Comparison of ENCODE assay signal across 13 cellular contexts in genomic region chr1:178160736-178161475, GRCh38.
DNase-seq lines count a peak whose midpoint lies in the region; TF ChIP-seq lines count a peak whose summit lies in the region.
"Had no signal": no experiment of that assay in that cellular context is flagged by ENCODE, and none has a peak within 500 bp of the region (broad histone marks: within the 10 kb centered on the region; RNA-seq: fewer than 3 reads in every experiment).

No MANE protein-coding gene starts in this region.

- WGBS in trophoblast cell (ENCODE audit: extremely low coverage, insufficient coverage, insufficient read length) = no CpG with 5 or more reads among the region's 6 CpGs
- WGBS in SK-N-SH (ENCODE audit: low lambda C conversion rate) = 94% methylated on average over 6 of the region's 6 CpGs

- no peak overlapping the region for H3K4ac ChIP-seq in trophoblast cell (ENCODE audit: low read depth, low read length)

- no peak for TF ChIP-seq EP300 in SK-N-SH (IDR thresholded peaks at IDR 0.05; ENCODE audit: borderline replicate concordance in 1 of 2, low read depth in 1 of 2, low read length in 1 of 2)

- H3K27ac ChIP-seq in ACC112 (ENCODE audit: low read depth, low read length) = peak overlapping the region; percentile 23
- H3K27ac ChIP-seq in trophoblast cell (ENCODE audit: low read depth, low read length) = peak overlapping the region; percentile 4
- no peak overlapping the region for H3K27ac ChIP-seq in SK-N-SH (ENCODE audit: low read depth in 2 of 2, low read length in 1 of 2)
- H3K27ac ChIP-seq: BLaER1 treated with 17β-estradiol and CSF1 and Interleukin-3, amounts not matched to agents 10 nM and 100 nM had no signal

- H3K4me3 ChIP-seq in ACC112 (ENCODE audit: low read depth, low read length) (no peak overlapping the region), trophoblast cell (ENCODE audit: low read depth, low read length) (no peak overlapping the region), SK-N-SH (ENCODE audit: low read depth in 2 of 2, low read length in 1 of 2) (no peak overlapping the region)
- H3K4me3 ChIP-seq: BLaER1 treated with 17β-estradiol and CSF1 and Interleukin-3, amounts not matched to agents 10 nM and 100 nM had no signal

- H4K91ac ChIP-seq in trophoblast cell (ENCODE audit: low read depth, low read length) = no peak overlapping the region

- H4K20me1 ChIP-seq in SK-N-SH (ENCODE audit: insufficient read depth) = 0 out of 2 replicates have a peak, but pooled peaks cover 4% of the 10 kb centered on the region

- H4K12ac ChIP-seq in trophoblast cell (ENCODE audit: low read depth, low read length) = no peak overlapping the region

- H3K18ac ChIP-seq in trophoblast cell (ENCODE audit: low read length) = no peak overlapping the region

- H3K36me3 ChIP-seq in ACC112 (ENCODE audit: insufficient read depth, low read length) = no peaks in the 10 kb centered on the region
- no peaks in the 10 kb centered on the region for H3K36me3 ChIP-seq in trophoblast cell (ENCODE audit: control insufficient read depth in 1 of 2, insufficient read depth in 2 of 2, low read length in 2 of 2)
- H3K36me3 ChIP-seq in SK-N-SH (replicated peaks in 1 of 2; ENCODE audit: control insufficient read depth in 1 of 2, insufficient read depth in 2 of 2, low read length in 1 of 2) = no peaks in the 10 kb centered on the region
- H3K36me3 ChIP-seq: BLaER1 treated with 17β-estradiol and CSF1 and Interleukin-3, amounts not matched to agents 10 nM and 100 nM had no signal

- H3K79me1 ChIP-seq in trophoblast cell (ENCODE audit: low read length) = no peaks in the 10 kb centered on the region

- H3K9me2 ChIP-seq in SK-N-SH = no peaks in the 10 kb centered on the region

- H3K9me3 ChIP-seq in trophoblast cell (ENCODE audit: insufficient read depth, low read depth, low read length) = no peaks in the 10 kb centered on the region
- no peaks in the 10 kb centered on the region for H3K9me3 ChIP-seq in SK-N-SH
- H3K9me3 ChIP-seq: BLaER1 treated with 17β-estradiol and CSF1 and Interleukin-3, amounts not matched to agents 10 nM and 100 nM had no signal

- H3K79me2 ChIP-seq in ACC112 (ENCODE audit: control insufficient read depth, insufficient read depth, low read length, unreplicated experiment) = peaks cover 69% of the 10 kb centered on the region
- H3K79me2 ChIP-seq in trophoblast cell (ENCODE audit: control insufficient read depth, insufficient read depth, low read length, poor library complexity) = no peaks in the 10 kb centered on the region
- peaks cover 71% of the 10 kb centered on the region for H3K79me2 ChIP-seq in SK-N-SH (ENCODE audit: insufficient read depth)

- no peak overlapping the region for H2AK5ac ChIP-seq in trophoblast cell (ENCODE audit: low read length)

- no peak overlapping the region for H2BK12ac ChIP-seq in trophoblast cell (ENCODE audit: low read length)

- POLR2A ChIA-PET in SK-N-SH (lab: Yijun Ruan, JAX) = no interaction called here

- no peak overlapping the region for H3K4me2 ChIP-seq in trophoblast cell (ENCODE audit: low read length)
- no peak overlapping the region for H3K4me2 ChIP-seq in SK-N-SH
- H3K4me2 ChIP-seq: BLaER1 treated with 17β-estradiol and CSF1 and Interleukin-3, amounts not matched to agents 10 nM and 100 nM had no signal

- CTCF ChIA-PET in SK-N-SH (lab: Yijun Ruan, JAX) = no interaction called here

- no peak overlapping the region for H3K9ac ChIP-seq in trophoblast cell (ENCODE audit: low read length)
- no peak overlapping the region for H3K9ac ChIP-seq in SK-N-SH
- H3K9ac ChIP-seq: BLaER1 treated with 17β-estradiol and CSF1 and Interleukin-3, amounts not matched to agents 10 nM and 100 nM had no signal

- H3K14ac ChIP-seq in trophoblast cell (ENCODE audit: low read length) = no peak overlapping the region

- no peak overlapping the region for H2BK5ac ChIP-seq in trophoblast cell (ENCODE audit: low read depth, low read length, poor library complexity)

- H3F3A ChIP-seq in SK-N-SH (replicated peaks; ENCODE audit: insufficient read depth) = peaks cover 9% of the 10 kb centered on the region

- DNase-seq in OCI-M1 (lab: John Stamatoyannopoulos, UW) (peak; percentile 31), dermis blood vessel endothelial cell (peak; percentile 21), trophoblast cell (no peak), H4 (ENCODE audit: low spot score) (no peak), SK-N-SH (no peak), cerebellar cortex (ENCODE audit: low spot score) (no peak)
- DNase-seq: 8988T; ACHN; CD4-positive, CD25-positive, alpha-beta regulatory T cell; DMS 273 treated with DMSO at 0.1 percent for 48 hours; GOT3 had no signal

- H2AFZ ChIP-seq in ACC112 (ENCODE audit: low read length, unreplicated experiment) = no peak overlapping the region
- no peak overlapping the region for H2AFZ ChIP-seq in trophoblast cell (ENCODE audit: insufficient read depth, low read length, poor library complexity)
- no peak overlapping the region for H2AFZ ChIP-seq in SK-N-SH (ENCODE audit: low read depth)

- H3K4me1 ChIP-seq in ACC112 (ENCODE audit: control insufficient read depth, insufficient read depth, low read length, unreplicated experiment) (peaks cover 17% of the 10 kb centered on the region), trophoblast cell (ENCODE audit: control insufficient read depth in 1 of 2, insufficient read depth in 2 of 2, low read length in 2 of 2) (peaks cover 0 to 4% of the 10 kb centered on the region in 2 experiments), SK-N-SH (ENCODE audit: control insufficient read depth in 1 of 2, insufficient read depth in 2 of 2, low read depth in 1 of 2, low read length in 1 of 2) (0 out of 4 replicates have a peak, but pooled peaks cover 0 to under 1% of the 10 kb centered on the region in 2 experiments)

- TF ChIP-seq RAD21 in SK-N-SH (IDR thresholded peaks at IDR 0.05; ENCODE audit: low read length) = no peak

- no peaks in the 10 kb centered on the region for H3K27me3 ChIP-seq in ACC112 (ENCODE audit: insufficient read depth, low read length)
- H3K27me3 ChIP-seq in trophoblast cell (ENCODE audit: insufficient read depth, low read length) = no peaks in the 10 kb centered on the region
- H3K27me3 ChIP-seq in SK-N-SH (ENCODE audit: insufficient read depth) = no peaks in the 10 kb centered on the region
- H3K27me3 ChIP-seq: BLaER1 treated with 17β-estradiol and CSF1 and Interleukin-3, amounts not matched to agents 10 nM and 100 nM had no signal

- H2BK120ac ChIP-seq in trophoblast cell (ENCODE audit: insufficient read depth, low read length, poor library complexity) = no peak overlapping the region

- H3K23ac ChIP-seq in trophoblast cell (ENCODE audit: low read length) = no peak overlapping the region

- H4K8ac ChIP-seq in trophoblast cell (ENCODE audit: low read depth, low read length) = no peak overlapping the region

- no peak for TF ChIP-seq CTCF in SK-N-SH (IDR thresholded peaks at IDR 0.05)

TF ChIP-seq in SK-N-SH, 30 proteins besides CTCF, POLR2A, EP300 and RAD21:
- TF ChIP-seq RXRA (IDR thresholded peaks at IDR 0.05; ENCODE audit: borderline replicate concordance, low read depth) = no peak
- TF ChIP-seq NFIC (IDR thresholded peaks at IDR 0.05; ENCODE audit: borderline replicate concordance) = no peak
- TF ChIP-seq, protein P1, sequence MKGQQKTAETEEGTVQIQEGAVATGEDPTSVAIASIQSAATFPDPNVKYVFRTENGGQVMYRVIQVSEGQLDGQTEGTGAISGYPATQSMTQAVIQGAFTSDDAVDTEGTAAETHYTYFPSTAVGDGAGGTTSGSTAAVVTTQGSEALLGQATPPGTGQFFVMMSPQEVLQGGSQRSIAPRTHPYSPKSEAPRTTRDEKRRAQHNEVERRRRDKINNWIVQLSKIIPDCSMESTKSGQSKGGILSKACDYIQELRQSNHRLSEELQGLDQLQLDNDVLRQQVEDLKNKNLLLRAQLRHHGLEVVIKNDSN (IDR thresholded peaks at IDR 0.05; ENCODE audit: borderline replicate concordance, low read depth) = no peak
- no peak for TF ChIP-seq TCF12 (IDR thresholded peaks at IDR 0.05)
- no peak for TF ChIP-seq TEAD4 (IDR thresholded peaks at IDR 0.05; ENCODE audit: borderline replicate concordance, insufficient read depth)
- TF ChIP-seq MEF2A (IDR thresholded peaks at IDR 0.05; ENCODE audit: borderline replicate concordance, low read depth) = no peak
- no peak for TF ChIP-seq RCOR1 (IDR thresholded peaks at IDR 0.05; ENCODE audit: low read length)
- TF ChIP-seq, protein P2, sequence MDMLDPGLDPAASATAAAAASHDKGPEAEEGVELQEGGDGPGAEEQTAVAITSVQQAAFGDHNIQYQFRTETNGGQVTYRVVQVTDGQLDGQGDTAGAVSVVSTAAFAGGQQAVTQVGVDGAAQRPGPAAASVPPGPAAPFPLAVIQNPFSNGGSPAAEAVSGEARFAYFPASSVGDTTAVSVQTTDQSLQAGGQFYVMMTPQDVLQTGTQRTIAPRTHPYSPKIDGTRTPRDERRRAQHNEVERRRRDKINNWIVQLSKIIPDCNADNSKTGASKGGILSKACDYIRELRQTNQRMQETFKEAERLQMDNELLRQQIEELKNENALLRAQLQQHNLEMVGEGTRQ (IDR thresholded peaks at IDR 0.05; ENCODE audit: borderline replicate concordance, low read depth, low read length) = no peak
- TF ChIP-seq MXI1 (IDR thresholded peaks at IDR 0.05; ENCODE audit: low read depth, low read length) = no peak
- TF ChIP-seq FOXM1 (IDR thresholded peaks at IDR 0.05; ENCODE audit: low read depth) = no peak

Comparison
In these comparisons a context has a peak if more than half of its experiments do, and no peak if none do; other contexts are left out.
1. H3K27ac ChIP-seq: peak in ACC112 (single experiment) and trophoblast cell (single experiment); none in SK-N-SH (0 of 2).
2. DNase-seq: peak in OCI-M1 (single experiment) and dermis blood vessel endothelial cell (single experiment); none in trophoblast cell (0 of 2), H4 (single experiment), SK-N-SH (single experiment) and cerebellar cortex (single experiment).